In the genomic region with DNA sequence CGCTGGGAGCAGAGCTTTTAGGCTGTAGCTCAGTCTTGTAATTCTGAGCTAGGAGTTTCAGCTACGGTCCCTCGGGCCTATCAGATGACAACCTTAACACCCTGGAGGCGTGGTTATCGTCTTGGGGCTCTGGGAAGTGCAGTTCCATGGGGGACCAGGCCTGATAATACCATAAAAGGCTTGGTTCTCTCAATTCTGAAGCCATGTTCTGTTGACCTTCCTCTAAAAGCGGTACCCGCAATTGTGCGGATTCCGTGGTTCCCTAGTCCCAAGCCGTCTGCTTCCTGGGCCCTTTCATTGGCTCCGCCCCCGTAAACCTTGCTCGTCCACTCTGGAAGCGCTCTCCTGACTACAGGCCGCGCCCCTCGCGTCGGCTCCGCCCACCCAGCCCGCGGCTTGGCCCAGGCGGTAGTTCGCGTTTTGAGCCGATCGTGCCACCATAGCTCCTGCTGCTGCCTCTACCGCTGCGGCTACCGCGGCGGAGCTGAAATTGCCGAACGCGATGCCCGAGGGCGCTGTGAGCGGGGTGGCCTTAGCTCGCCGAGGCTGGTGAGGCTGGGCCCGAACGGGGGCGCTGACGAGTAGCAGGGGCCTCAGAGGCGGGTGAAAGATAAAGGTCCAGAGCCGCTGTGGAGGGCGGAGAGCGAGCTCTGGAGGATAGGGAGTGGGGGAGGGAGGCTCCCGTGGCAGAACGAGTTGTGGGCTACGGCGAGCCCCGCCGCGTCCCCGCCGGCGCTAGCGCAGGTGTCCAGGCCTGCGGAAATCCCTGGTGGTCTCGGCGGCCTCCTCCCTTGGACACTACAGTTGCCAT, we compare ENCODE assay signal across 8 cellular contexts. TPM values are rescaled to one million over a fixed set of nuclear protein-coding genes. Genes with fewer than 3 reads are reported as not detected.
DNase-seq lines count a peak whose midpoint lies in the region; ATAC-seq, FAIRE-seq and TF ChIP-seq lines count a peak whose summit lies in the region.

A gene with protein sequence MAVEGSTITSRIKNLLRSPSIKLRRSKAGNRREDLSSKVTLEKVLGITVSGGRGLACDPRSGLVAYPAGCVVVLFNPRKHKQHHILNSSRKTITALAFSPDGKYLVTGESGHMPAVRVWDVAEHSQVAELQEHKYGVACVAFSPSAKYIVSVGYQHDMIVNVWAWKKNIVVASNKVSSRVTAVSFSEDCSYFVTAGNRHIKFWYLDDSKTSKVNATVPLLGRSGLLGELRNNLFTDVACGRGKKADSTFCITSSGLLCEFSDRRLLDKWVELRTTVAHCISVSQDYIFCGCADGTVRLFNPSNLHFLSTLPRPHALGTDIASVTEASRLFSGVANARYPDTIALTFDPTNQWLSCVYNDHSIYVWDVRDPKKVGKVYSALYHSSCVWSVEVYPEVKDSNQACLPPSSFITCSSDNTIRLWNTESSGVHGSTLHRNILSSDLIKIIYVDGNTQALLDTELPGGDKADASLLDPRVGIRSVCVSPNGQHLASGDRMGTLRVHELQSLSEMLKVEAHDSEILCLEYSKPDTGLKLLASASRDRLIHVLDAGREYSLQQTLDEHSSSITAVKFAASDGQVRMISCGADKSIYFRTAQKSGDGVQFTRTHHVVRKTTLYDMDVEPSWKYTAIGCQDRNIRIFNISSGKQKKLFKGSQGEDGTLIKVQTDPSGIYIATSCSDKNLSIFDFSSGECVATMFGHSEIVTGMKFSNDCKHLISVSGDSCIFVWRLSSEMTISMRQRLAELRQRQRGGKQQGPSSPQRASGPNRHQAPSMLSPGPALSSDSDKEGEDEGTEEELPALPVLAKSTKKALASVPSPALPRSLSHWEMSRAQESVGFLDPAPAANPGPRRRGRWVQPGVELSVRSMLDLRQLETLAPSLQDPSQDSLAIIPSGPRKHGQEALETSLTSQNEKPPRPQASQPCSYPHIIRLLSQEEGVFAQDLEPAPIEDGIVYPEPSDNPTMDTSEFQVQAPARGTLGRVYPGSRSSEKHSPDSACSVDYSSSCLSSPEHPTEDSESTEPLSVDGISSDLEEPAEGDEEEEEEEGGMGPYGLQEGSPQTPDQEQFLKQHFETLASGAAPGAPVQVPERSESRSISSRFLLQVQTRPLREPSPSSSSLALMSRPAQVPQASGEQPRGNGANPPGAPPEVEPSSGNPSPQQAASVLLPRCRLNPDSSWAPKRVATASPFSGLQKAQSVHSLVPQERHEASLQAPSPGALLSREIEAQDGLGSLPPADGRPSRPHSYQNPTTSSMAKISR (N-terminal part only) (plus strand): TSS at position 423 of the 811 bp plus-strand sequence. CDS start 792 bp downstream, outside the sequence.

- H3K4me2 ChIP-seq in HepG2 (ENCODE audit: low read depth, low read length) = peak within 1 kb of the TSS; percentile 98

- no peaks in the 10 kb centered on the region for H3K36me3 ChIP-seq in CD4-positive, CD25-positive, alpha-beta regulatory T cell (ENCODE audit: control insufficient read depth, insufficient read depth, low read length)
- H3K36me3 ChIP-seq in HepG2 (replicated peaks in 1 of 2; ENCODE audit: control insufficient read depth in 1 of 2, insufficient read depth in 2 of 2, low read length in 2 of 2) = no peaks in the 10 kb centered on the region; a peak in 1 of 5 replicates

- H3K79me2 ChIP-seq in HepG2 (ENCODE audit: insufficient read depth, low read length) = peaks cover 3% of the 10 kb centered on the region

- peak; percentile 99 for TF ChIP-seq CTCF in HepG2 (CRISPR knock-in tag; IDR thresholded peaks at IDR 0.05)

- H3K9ac ChIP-seq in HepG2 (ENCODE audit: insufficient read depth, low read depth, low read length) = peak within 1 kb of the TSS; percentile 76

- WGBS in HepG2 (ENCODE audit: low lambda C conversion rate) = 1% methylated on average over 21 of the region's 62 CpGs

- peak within 1 kb of the TSS; percentile 84 to 93 (median 92) for H3K27ac Mint-ChIP-seq in CD4-positive, CD25-positive, alpha-beta regulatory T cell

- in situ Hi-C loops in HepG2 (cut with HindIII; ENCODE audit: extremely low pct_ligation_motif_present, low pct_unique_long_range_greater_than_20kb) = loop anchor here (5.0 kb wide), 1 partner anchor 38 kb away; no protein-coding TSS in a partner anchor

- no peaks in the 10 kb centered on the region for H3K27me3 ChIP-seq in CD4-positive, CD25-positive, alpha-beta regulatory T cell (ENCODE audit: control insufficient read depth, insufficient read depth, low read length)
- no peaks in the 10 kb centered on the region; a peak in 1 of 5 replicates for H3K27me3 ChIP-seq in HepG2 (ENCODE audit: control insufficient read depth in 1 of 2, insufficient read depth in 2 of 2, low read length in 2 of 2)

- peaks cover 39 to 70% (median 56%) of the 10 kb centered on the region in 4 donors for H3K4me1 Mint-ChIP-seq in CD4-positive, CD25-positive, alpha-beta regulatory T cell

- H3K27ac ChIP-seq in CD4-positive, CD25-positive, alpha-beta regulatory T cell (ENCODE audit: insufficient read depth, low read length, poor library complexity, severe bottlenecking) = peak within 1 kb of the TSS; percentile 82
- peak within 1 kb of the TSS; percentile 76 for H3K27ac ChIP-seq in HepG2 (ENCODE audit: extremely low read length, insufficient read depth, low read length)

- POLR2A ChIA-PET in HepG2 (lab: Yijun Ruan, JAX) = interaction anchor here (0.7 to 3.3 kb wide), 12 partner anchors 8 to 230 kb away, joined by 3 to 20 read pairs (median 4); a partner anchor contains a TSS

- peak within 1 kb of the TSS; percentile 62 for H2AFZ ChIP-seq in HepG2 (ENCODE audit: low read length)

- TF ChIP-seq RAD21 in HepG2 (CRISPR knock-in tag; IDR thresholded peaks at IDR 0.05) = peak; percentile 94

- H3K4me1 ChIP-seq in CD4-positive, CD25-positive, alpha-beta regulatory T cell (ENCODE audit: control insufficient read depth, insufficient read depth, low read length, poor library complexity, severe bottlenecking) = peaks cover 50% of the 10 kb centered on the region
- peaks cover 56% of the 10 kb centered on the region for H3K4me1 ChIP-seq in HepG2 (ENCODE audit: insufficient read depth, low read length)

- peak; percentile 37 to 40; a peak in 3 of 4 replicates for TF ChIP-seq EP300 in HepG2 (IDR thresholded peaks at IDR 0.05; ENCODE audit: low read depth in 2 of 2, low read length in 2 of 2)
- no peak; the same call in 1 of the 2 replicates for TF ChIP-seq EP300 in HepG2 (CRISPR knock-in tag; IDR thresholded peaks at IDR 0.05; ENCODE audit: borderline replicate concordance)

- H3K36me3 Mint-ChIP-seq in CD4-positive, CD25-positive, alpha-beta regulatory T cell = peaks cover 3% of the 10 kb centered on the region

- peak within 1 kb of the TSS; percentile 92 for H3K4me3 ChIP-seq in CD4-positive, CD25-positive, alpha-beta regulatory T cell (ENCODE audit: low read depth, low read length)
- peak within 1 kb of the TSS; percentile 63 to 91 (median 86) for H3K4me3 ChIP-seq in HepG2 (replicated peaks in 1 of 3; ENCODE audit: insufficient read depth in 1 of 3, low read depth in 2 of 3, low read length in 3 of 3)

- peak; percentile 94 for FAIRE-seq in HepG2 (lab: Jason Lieb, UNC)

- peak in 1 of 2 experiments; percentile 63 for TF ChIP-seq POLR2A in HepG2 (IDR thresholded peaks at IDR 0.05; ENCODE audit: insufficient read depth in 1 of 2, low read depth in 2 of 2, low read length in 2 of 2)

- no peaks in the 10 kb centered on the region for H4K20me1 ChIP-seq in HepG2 (ENCODE audit: insufficient read depth, low read length)

- CTCF ChIA-PET in HepG2 (lab: Yijun Ruan, JAX; ENCODE audit: low intra/inter-chr PET ratio, low total read pairs) = interaction anchor here (3.9 to 4.7 kb wide), 2 partner anchors 32 to 37 kb away, joined by 25 to 98 read pairs; no protein-coding TSS in a partner anchor

- peak; percentile 96 to 99 (median 98) for DNase-seq in CD4-positive, CD25-positive, alpha-beta regulatory T cell
- DNase-seq in NCI-H748 treated with DMSO at 0.1 percent for 48 hours (lab: John Stamatoyannopoulos, UW) (peak; percentile 83), dermis microvascular lymphatic vessel endothelial cell (ENCODE audit: low read depth in 2 of 2) (peak; percentile 93 to 99), HepG2 (ENCODE audit: low spot score) (peak; percentile 95)
- DNase-seq in activated CD4-positive, alpha-beta T cell treated with anti-CD3 and anti-CD28 coated beads, Interleukin-2, amount 50 U/mL, for 24 hours (ENCODE audit: low read depth in 1 of 2, low spot score in 1 of 2) = peak; percentile 93 to 94
- DNase-seq in stimulated activated CD4-positive, alpha-beta T cell treated with anti-CD3 and anti-CD28 coated beads, Interleukin-4, amount 100 ng/mL, for 1 hour = peak; percentile 97

- peak within 1 kb of the TSS; percentile 94 to 99 (median 97) for H3K4me3 Mint-ChIP-seq in CD4-positive, CD25-positive, alpha-beta regulatory T cell

- ATAC-seq in CD4-positive, CD25-positive, alpha-beta regulatory T cell (ENCODE audit: low read depth in 2 of 2) = peak; percentile 91 to 92
- ATAC-seq in GM19395 (IDR thresholded peaks at IDR 0.05; ENCODE audit: unreplicated experiment) = peak; percentile 80
- peak; percentile 84 for ATAC-seq in HG03565 (IDR thresholded peaks at IDR 0.05; ENCODE audit: unreplicated experiment)
- ATAC-seq in HepG2 = peak; percentile 90

- peaks cover 5% of the 10 kb centered on the region for H3K27me3 Mint-ChIP-seq in CD4-positive, CD25-positive, alpha-beta regulatory T cell

- no TSS peak for BruUV-seq in HepG2 (replicated peaks; lab: Mats Ljungman, UMichigan)

- no peaks in the 10 kb centered on the region for H3K9me3 ChIP-seq in CD4-positive, CD25-positive, alpha-beta regulatory T cell (ENCODE audit: control insufficient read depth in 2 of 2, low read length in 2 of 2)
- no peaks in the 10 kb centered on the region for H3K9me3 ChIP-seq in HepG2 (ENCODE audit: low read length)

- H3K9me3 Mint-ChIP-seq in CD4-positive, CD25-positive, alpha-beta regulatory T cell = no peaks in the 10 kb centered on the region

- intact Hi-C loops in HepG2 (cut with micrococcal nuclease; ENCODE audit: unreplicated experiment) = loop anchor here (1.0 kb wide), 1 partner anchor 32 kb away; no protein-coding TSS in a partner anchor

RNA-seq across cellular contexts. Expression of the gene that starts here (rescaled TPM):
- total RNA-seq in CD4-positive, CD25-positive, alpha-beta regulatory T cell = 40.4 TPM
- polyA plus RNA-seq in CD4-positive, CD25-positive, alpha-beta regulatory T cell = 1 to 10 TPM; 1.9 to 3.1 (median 2.6) TPM
- total RNA-seq in dermis microvascular lymphatic vessel endothelial cell (8.7 and 9.1 TPM in 2 replicates), HepG2 (2016; rRNA removed; fragmentation: Illumina TruSeq; extraction: Trizol) (3.9 and 7.3 TPM in 2 replicates)
- 2.9 and 4.5 TPM in 2 replicates for total RNA-seq in HepG2 (2016; cell fraction: cytosol; rRNA removed; fragmentation: Illumina TruSeq; extraction: Trizol; ENCODE audit: low read depth)
- total RNA-seq in HepG2 (2016; cell fraction: insoluble cytoplasmic fraction; rRNA removed; fragmentation: Illumina TruSeq; extraction: Trizol) = 3.2 and 7.7 TPM in 2 replicates
- 2.3 and 2.4 TPM in 2 replicates for total RNA-seq in HepG2 (2016; cell fraction: membrane; rRNA removed; fragmentation: Illumina TruSeq; extraction: Trizol)
- 12.3 and 15.3 TPM in 2 replicates for total RNA-seq in HepG2 (2016; cell fraction: nucleus; rRNA removed; fragmentation: Illumina TruSeq; extraction: Trizol)
- 3.0 and 4.7 TPM in 2 replicates for polyA plus RNA-seq in HepG2 (2011; rRNA removed)
- 0.88 and 1.0 TPM in 2 replicates for polyA plus RNA-seq in HepG2 (2011; cell fraction: cytosol; rRNA removed)
- 26.1 and 64.5 TPM in 2 replicates for polyA plus RNA-seq in HepG2 (2011; cell fraction: nucleus; rRNA removed)
- polyA plus RNA-seq in HepG2 (2012) = 3.9 and 4.1 TPM in 2 replicates
- 0.11 and 0.12 TPM in 2 replicates for polyA plus RNA-seq in HepG2 (2016; cell fraction: cytosol; fragmentation: Illumina TruSeq; extraction: Trizol; ENCODE audit: low read depth)
- polyA plus RNA-seq in HepG2 (2016; cell fraction: insoluble cytoplasmic fraction; fragmentation: Illumina TruSeq; extraction: Trizol; ENCODE audit: low read depth) = 0.94 and 1.7 TPM in 2 replicates
- polyA plus RNA-seq in HepG2 (2016; cell fraction: membrane; fragmentation: Illumina TruSeq; extraction: Trizol; ENCODE audit: low read depth) = 0.27 and 0.49 TPM in 2 replicates
- polyA plus RNA-seq in HepG2 (2016; cell fraction: nucleus; fragmentation: Illumina TruSeq; extraction: Trizol; ENCODE audit: insufficient read depth, low read depth) = 19.4 and 21.3 TPM in 2 replicates
- 17.2 and 24.6 TPM in 2 replicates for polyA minus RNA-seq in HepG2 (2011; rRNA and poly(A)+ RNA removed; ENCODE audit: low replicate concordance)
- polyA minus RNA-seq in HepG2 (2011; cell fraction: cytosol; rRNA and poly(A)+ RNA removed) = 3.0 and 3.1 TPM in 2 replicates
- polyA minus RNA-seq in HepG2 (2011; cell fraction: nucleus; rRNA and poly(A)+ RNA removed) = 23.3 and 23.4 TPM in 2 replicates

Comparison
In these comparisons a context has a peak if more than half of its experiments do, and no peak if none do; other contexts are left out.
1. Peak in every context shown above with its lines: DNase-seq, ATAC-seq, H3K4me3 ChIP-seq and H3K27ac ChIP-seq.